In the genomic region with DNA sequence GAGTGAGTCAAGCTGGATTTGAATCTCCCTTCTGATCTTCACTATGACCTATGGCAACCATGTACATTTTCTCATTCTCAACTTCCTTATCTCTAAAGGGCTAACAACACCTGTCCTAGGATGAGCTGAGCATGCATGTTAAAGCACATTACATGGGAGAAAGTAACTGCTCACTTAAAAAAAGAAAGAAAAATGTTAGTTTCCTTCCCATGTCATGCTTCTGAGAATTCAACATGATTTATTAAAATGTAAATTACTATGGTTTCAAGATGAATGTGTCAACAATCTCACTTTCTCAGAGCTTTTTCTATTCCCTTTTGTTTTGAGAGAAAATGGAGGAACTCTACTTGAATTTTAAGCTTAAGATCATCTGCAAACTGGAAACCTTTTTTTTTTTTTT, we compare ENCODE assay signal across 16 cellular contexts.
"Had no signal": no experiment of that assay in that cellular context is flagged by ENCODE, and none has a peak within 500 bp of the region (broad histone marks: within the 10 kb centered on the region; RNA-seq: fewer than 3 reads in every experiment).

No MANE protein-coding gene starts in this region.

- H3K9me3 ChIP-seq: sigmoid colon, spleen, thoracic aorta, upper lobe of right lung had no signal

- H3K27ac ChIP-seq: sigmoid colon, spleen, thoracic aorta, upper lobe of right lung had no signal

- H3K4me3 ChIP-seq: sigmoid colon, spleen, thoracic aorta, upper lobe of right lung had no signal

- H3K27me3 ChIP-seq: sigmoid colon, spleen, upper lobe of right lung had no signal

- H3K36me3 ChIP-seq: sigmoid colon, spleen, thoracic aorta, upper lobe of right lung had no signal

- DNase-seq: activated CD4-positive, alpha-beta memory T cell treated with anti-CD3 and anti-CD28 coated beads, Interleukin-2, amount 10 ng/mL, durations not matched to agents 7 days and 5 days; activated CD4-positive, alpha-beta T cell treated with anti-CD3 and anti-CD28 coated beads for 48 hours; activated CD4-positive, CD25-positive, alpha-beta regulatory T cell; activated naive CD4-positive, alpha-beta T cell; activated naive CD8-positive, alpha-beta T cell treated with anti-CD3 and anti-CD28 coated beads for 36 hours; activated T-cell treated with anti-CD3 and anti-CD28 coated beads, Interleukin-2, amount 50 U/mL, for 1 hour; amniotic stem cell; effector memory CD8-positive, alpha-beta T cell; occipital lobe; posterior cingulate gyrus; sigmoid colon; spleen; stimulated activated naive B cell treated with anti-CD40 and anti-IgM and Interleukin-4, amounts not matched to agents 10 μg/mL and 1 μg/mL and 100 μg/mL, for 72 hours; upper lobe of right lung had no signal

- H3K4me1 ChIP-seq: sigmoid colon, spleen, upper lobe of right lung had no signal

- ATAC-seq: activated T-helper 17 cell treated with anti-CD3 and anti-CD28 coated beads, Interleukin-2, amount 50 U/mL, for 72 hours; effector memory CD8-positive, alpha-beta T cell; stimulated activated naive B cell treated with anti-CD40 and anti-IgM and Interleukin-4, amounts not matched to agents 10 μg/mL and 1 μg/mL and 100 μg/mL, for 72 hours; upper lobe of right lung had no signal
